Comparison of ENCODE assay signal across 14 cellular contexts in genomic region chr3:190325923-190326322, GRCh38.
A peak's percentile ranks its signal among the peaks of the same experiment; 100 is the strongest.
DNase-seq lines count a peak whose midpoint lies in the region; ATAC-seq, FAIRE-seq and TF ChIP-seq lines count a peak whose summit lies in the region.
"Had no signal": no experiment of that assay in that cellular context is flagged by ENCODE, and none has a peak within 500 bp of the region (broad histone marks: within the 10 kb centered on the region; RNA-seq: fewer than 3 reads in every experiment).

No MANE protein-coding gene starts in this region.

- ATAC-seq in GM21390 (IDR thresholded peaks at IDR 0.05; ENCODE audit: unreplicated experiment): no peak
- ATAC-seq in HG03108 (IDR thresholded peaks at IDR 0.05; ENCODE audit: unreplicated experiment): no peak

- peak; percentile 30 for FAIRE-seq in H54 (lab: Jason Lieb, UNC)
- FAIRE-seq: endometrium had no signal

- peak overlapping the region in 15 of 21 experiments; percentile 6 to 74 (median 56) for H3K27ac ChIP-seq in skin epidermis
- H3K27ac ChIP-seq: lower lobe of right lung had no signal

- DNase-seq in H54 (ENCODE audit: insufficient read length, low spot score): no peak
- peak; percentile 86 to 91 for DNase-seq in NCI-H526 (lab: John Stamatoyannopoulos, UW)
- DNase-seq in fibroblast of gingiva (ENCODE audit: low read depth): peak; percentile 13
- DNase-seq in activated CD4-positive, alpha-beta T cell treated with anti-CD3 and anti-CD28 coated beads, Interleukin-2, amount 50 U/mL, for 4 hours: no peak
- DNase-seq: activated CD8-positive, alpha-beta memory T cell treated with anti-CD3 and anti-CD28 coated beads for 24 hours; activated naive CD4-positive, alpha-beta T cell treated with anti-CD3 and anti-CD28 coated beads, Interleukin-2, amount 10 ng/mL, durations not matched to agents 7 days and 5 days; CD8-positive, alpha-beta memory T cell; lower lobe of right lung; NCI-H748 treated with DMSO at 0.1 percent for 48 hours; SHP77 treated with DMSO at 0.1 percent for 48 hours had no signal

- no peak overlapping the region for H3K4me3 ChIP-seq in skin epidermis
- H3K4me3 ChIP-seq: lower lobe of right lung had no signal

- no peak for TF ChIP-seq POLR2A in H54 (IDR thresholded peaks at IDR 0.05; ENCODE audit: low read depth, low read length)

Comparison
In these comparisons a context has a peak if more than half of its experiments do, and no peak if none do; other contexts are left out.
1. DNase-seq: peak in NCI-H526 (2 of 2) and fibroblast of gingiva (single experiment); none in H54 (single experiment) and activated CD4-positive, alpha-beta T cell treated with anti-CD3 and anti-CD28 coated beads, Interleukin-2, amount 50 U/mL, for 4 hours (0 of 2).